In genomic region chr10:43701295-43701694, GRCh38 we compare ENCODE assay signal across 15 cellular contexts. TPM values are rescaled to one million over a fixed set of nuclear protein-coding genes. Genes with fewer than 3 reads are reported as not detected.
A peak's percentile ranks its signal among the peaks of the same experiment; 100 is the strongest.
DNase-seq lines count a peak whose midpoint lies in the region; ATAC-seq, FAIRE-seq and TF ChIP-seq lines count a peak whose summit lies in the region.
"Had no signal": no experiment of that assay in that cellular context is flagged by ENCODE, and none has a peak within 500 bp of the region (broad histone marks: within the 10 kb centered on the region; RNA-seq: fewer than 3 reads in every experiment).

No MANE protein-coding gene starts in this region.

- no peak for TF ChIP-seq CTCF in endodermal cell (conservative IDR thresholded peaks at IDR 0.05)

- H3K36me3 ChIP-seq in endodermal cell (ENCODE audit: control insufficient read depth, insufficient read depth, low read length) = no peaks in the 10 kb centered on the region
- H3K36me3 ChIP-seq: BLaER1 treated with 17β-estradiol and CSF1 and Interleukin-3, amounts not matched to agents 10 nM and 100 nM; HAP-1 had no signal

- H3K36me3 Mint-ChIP-seq in endodermal cell (ENCODE audit: low read depth) = no peaks in the 10 kb centered on the region
- H3K36me3 Mint-ChIP-seq: CD8-positive, alpha-beta T cell had no signal

- no peak for DNase-seq in HTR-8/SVneo (ENCODE audit: insufficient read length, low spot score)
- peak; percentile 35 for DNase-seq in endodermal cell
- DNase-seq in mucosa of gallbladder (ENCODE audit: low spot score) = peak; percentile 3
- no peak for DNase-seq in NCI-H2171 treated with DMSO at 0.1 percent for 48 hours (lab: John Stamatoyannopoulos, UW)
- DNase-seq in putamen (ENCODE audit: low spot score) = no peak
- DNase-seq: Calu3; CD8-positive, alpha-beta T cell; DMS79 treated with DMSO at 0.1 percent for 48 hours; GF-D8 had no signal

- ATAC-seq in GM18858 (IDR thresholded peaks at IDR 0.05; ENCODE audit: unreplicated experiment) = no peak
- ATAC-seq: CD8-positive, alpha-beta T cell had no signal

- H3K27me3 ChIP-seq in endodermal cell (ENCODE audit: control insufficient read depth, insufficient read depth, low read length, poor library complexity, severe bottlenecking) = no peaks in the 10 kb centered on the region
- H3K27me3 ChIP-seq: BLaER1 treated with 17β-estradiol and CSF1 and Interleukin-3, amounts not matched to agents 10 nM and 100 nM had no signal

- no peak overlapping the region for H3K9ac ChIP-seq in endodermal cell (ENCODE audit: extremely low read depth, low read length, poor library complexity, severe bottlenecking)
- H3K9ac ChIP-seq: BLaER1 treated with 17β-estradiol and CSF1 and Interleukin-3, amounts not matched to agents 10 nM and 100 nM had no signal

- H3K4me3 Mint-ChIP-seq in endodermal cell = no peak overlapping the region
- H3K4me3 Mint-ChIP-seq: B cell; CD8-positive, alpha-beta T cell had no signal

- no peaks in the 10 kb centered on the region for H3K9me3 ChIP-seq in endodermal cell (ENCODE audit: control insufficient read depth, low read length)
- H3K9me3 ChIP-seq: BLaER1 treated with 17β-estradiol and CSF1 and Interleukin-3, amounts not matched to agents 10 nM and 100 nM; HAP-1 had no signal

- no peak overlapping the region for H3K4me3 ChIP-seq in endodermal cell (ENCODE audit: low read length)
- H3K4me3 ChIP-seq: BLaER1 treated with 17β-estradiol and CSF1 and Interleukin-3, amounts not matched to agents 10 nM and 100 nM; HAP-1 had no signal

- no peaks in the 10 kb centered on the region for H3K9me3 Mint-ChIP-seq in endodermal cell
- H3K9me3 Mint-ChIP-seq: CD8-positive, alpha-beta T cell had no signal

- no peaks in the 10 kb centered on the region for H3K4me1 ChIP-seq in endodermal cell (ENCODE audit: control insufficient read depth, insufficient read depth, low read length)
- H3K4me1 ChIP-seq: HAP-1 had no signal

- FAIRE-seq in HTR-8/SVneo (lab: Jason Lieb, UNC) = peak; percentile 31
- FAIRE-seq: H1 had no signal

- no peaks in the 10 kb centered on the region for H3K27me3 Mint-ChIP-seq in endodermal cell (ENCODE audit: insufficient read depth)

- WGBS in endodermal cell (ENCODE audit: insufficient coverage in 1 of 2, insufficient read length in 1 of 2), 2 experiments = 80 to 93% methylated on average over 1 to 7 of the region's 7 CpGs

- no peak overlapping the region for H3K27ac Mint-ChIP-seq in endodermal cell
- H3K27ac Mint-ChIP-seq: B cell; CD8-positive, alpha-beta T cell had no signal

- no peak overlapping the region for H3K27ac ChIP-seq in endodermal cell (ENCODE audit: low read depth, low read length)
- H3K27ac ChIP-seq: BLaER1 treated with 17β-estradiol and CSF1 and Interleukin-3, amounts not matched to agents 10 nM and 100 nM had no signal

- H3K4me1 Mint-ChIP-seq in endodermal cell = no peaks in the 10 kb centered on the region
- H3K4me1 Mint-ChIP-seq: B cell had no signal

RNA-seq across cellular contexts. Expression of gene ZNF32, which starts 52.6 kb away (rescaled TPM):
- 10 to 100 TPM; 21.4 to 29.0 TPM for total RNA-seq in endodermal cell
- 45.6 TPM for polyA plus RNA-seq in endodermal cell (2013, experiment 1 of 2)
- 40.1 TPM for polyA plus RNA-seq in endodermal cell (2013, experiment 2 of 2)
- total RNA-seq in mucosa of gallbladder = 46.2 TPM
- total RNA-seq: A172 had no signal

Comparison
In these comparisons a context has a peak if more than half of its experiments do, and no peak if none do; other contexts are left out.
1. DNase-seq: peak in endodermal cell (single experiment) and mucosa of gallbladder (single experiment); none in HTR-8/SVneo (single experiment), NCI-H2171 treated with DMSO at 0.1 percent for 48 hours (single experiment) and putamen (single experiment).